24 cellular contexts compared by ENCODE assay signal in genomic region chr16:84007520-84007919, GRCh38. TPM values are rescaled to one million over a fixed set of nuclear protein-coding genes. Genes with fewer than 3 reads are reported as not detected.
"Had no signal": no experiment of that assay in that cellular context is flagged by ENCODE, and none has a peak within 500 bp of the region (broad histone marks: within the 10 kb centered on the region; RNA-seq: fewer than 3 reads in every experiment).

No MANE protein-coding gene starts in this region.

- H3K27me3 ChIP-seq: MG63 had no signal

- FAIRE-seq: HTR-8/SVneo, RCC 7860 had no signal

- H3K9me3 ChIP-seq: MG63, SJSA1 had no signal

- H3K36me3 ChIP-seq: MG63, SJSA1 had no signal

- DNase-seq: Karpas-422, KG1, MG63, NCI-H1092, NCI-H1105 treated with DMSO at 0.1 percent for 48 hours, NCI-H1417 treated with DMSO at 0.1 percent for 48 hours, NCI-H146, NCI-H1694 treated with DMSO at 0.1 percent for 48 hours, NCI-H2029, NCI-H2081 treated with DMSO at 0.1 percent for 48 hours, NCI-H2171, NCI-H226, NCI-H446, NCI-H510A, NCI-H524 treated with DMSO at 0.1 percent for 48 hours, NCI-H69, NCI-H774, RPMI8226, SIG-M5 had no signal

- H3K27ac ChIP-seq: HL-60, SJSA1, SK-N-MC had no signal

- H3K4me1 ChIP-seq: SJSA1 had no signal

- H3K4me3 ChIP-seq: MG63, SJSA1, SK-N-MC had no signal

RNA-seq across cellular contexts. Expression of gene SLC38A8, which starts 35.1 kb away (rescaled TPM):
- total RNA-seq: SJSA1 had no signal

RNA-seq across cellular contexts. Expression of gene NECAB2, which starts 39.5 kb away (rescaled TPM):
- total RNA-seq: SJSA1 had no signal
